Comparison of ENCODE assay signal across 20 cellular contexts in the genomic region with DNA sequence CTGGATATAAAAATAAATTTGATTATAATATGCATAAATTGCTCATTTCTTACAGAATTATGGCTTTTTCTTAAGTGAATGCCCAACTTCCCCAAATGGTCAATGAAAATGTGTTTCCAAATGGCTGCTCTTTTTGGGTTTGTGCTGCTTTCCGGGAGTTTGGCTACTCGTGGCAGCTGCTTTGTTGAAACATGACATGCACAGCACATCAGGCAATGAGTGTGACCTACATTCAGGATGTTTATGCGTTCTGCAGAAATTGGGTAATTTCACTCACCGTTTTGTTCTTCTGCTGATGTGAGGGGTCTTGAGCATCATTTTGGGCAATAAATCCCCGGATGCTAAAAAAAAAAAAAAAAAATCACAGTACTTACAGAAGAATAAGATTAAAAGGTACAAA.
"Had no signal": no experiment of that assay in that cellular context is flagged by ENCODE, and none has a peak within 500 bp of the region (broad histone marks: within the 10 kb centered on the region; RNA-seq: fewer than 3 reads in every experiment).

No MANE protein-coding gene starts in this region.

- H3K4me1 ChIP-seq: esophagus muscularis mucosa, esophagus squamous epithelium, foreskin keratinocyte, heart left ventricle, heart right ventricle had no signal

- H3K4me3 ChIP-seq: coronary artery, esophagus muscularis mucosa, esophagus squamous epithelium, heart left ventricle, heart right ventricle had no signal

- H3K9me3 ChIP-seq: esophagus muscularis mucosa, esophagus squamous epithelium, heart left ventricle, heart right ventricle had no signal

- H3K27ac ChIP-seq: coronary artery, dorsolateral prefrontal cortex, epithelial cell of prostate, esophagus muscularis mucosa, esophagus squamous epithelium, foreskin keratinocyte, heart left ventricle, heart right ventricle had no signal

- ATAC-seq: effector memory CD8-positive, alpha-beta T cell; esophagus mucosa; foreskin keratinocyte; heart left ventricle; heart right ventricle had no signal

- H3K27me3 ChIP-seq: esophagus muscularis mucosa, esophagus squamous epithelium, foreskin keratinocyte, heart left ventricle, heart right ventricle had no signal

- H3K36me3 ChIP-seq: esophagus muscularis mucosa, esophagus squamous epithelium, heart left ventricle, heart right ventricle had no signal

- DNase-seq: cortex of kidney; dermis blood vessel endothelial cell; dorsolateral prefrontal cortex; effector CD4-positive, alpha-beta T cell; effector CD8-positive, alpha-beta T cell; effector memory CD4-positive, alpha-beta T cell; effector memory CD8-positive, alpha-beta T cell; endodermal cell; erythroblast; esophagus squamous epithelium; foreskin fibroblast; foreskin keratinocyte; foreskin melanocyte; glutamatergic neuron; heart left ventricle; heart right ventricle had no signal
